Comparison of ENCODE assay signal across 8 cellular contexts in the genomic region with DNA sequence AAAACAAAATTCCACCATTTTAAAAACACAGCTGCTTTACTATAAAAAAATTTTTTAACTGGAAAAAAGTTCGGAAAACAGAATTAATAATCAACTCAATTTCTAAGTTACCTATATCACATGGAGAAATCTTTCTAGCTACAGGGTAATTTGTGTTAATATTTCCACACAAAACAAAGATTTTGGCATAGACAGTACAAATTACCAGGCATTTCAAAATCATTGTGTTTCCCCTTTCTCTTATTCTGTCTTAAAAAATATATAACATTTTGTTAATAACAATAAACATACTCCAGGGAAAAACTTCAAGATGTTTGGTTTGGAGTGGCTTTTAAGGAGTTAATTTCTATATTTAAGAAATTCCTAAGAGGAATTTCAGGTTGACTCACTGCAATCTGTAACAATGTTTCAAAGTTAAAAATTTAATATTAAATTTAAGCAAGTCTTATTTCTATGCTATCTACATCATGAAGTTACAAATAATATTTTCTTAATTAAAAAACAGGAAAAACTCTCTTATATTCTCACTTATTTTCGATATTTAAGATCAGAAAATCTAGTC.
A peak's percentile ranks its signal among the peaks of the same experiment; 100 is the strongest.
DNase-seq lines count a peak whose midpoint lies in the region; ATAC-seq and TF ChIP-seq lines count a peak whose summit lies in the region.

No MANE protein-coding gene starts in this region.

- H3K27me3 ChIP-seq in ectodermal cell (ENCODE audit: control insufficient read depth, insufficient read depth, low read length, poor library complexity, severe bottlenecking) (no peaks in the 10 kb centered on the region), neural cell (ENCODE audit: insufficient read depth, low read depth, low read length) (no peaks in the 10 kb centered on the region)

- peak overlapping the region; percentile 87 to 97 (median 92) for H3K27ac Mint-ChIP-seq in CD14-positive monocyte

- no peak for DNase-seq in CD14-positive monocyte (ENCODE audit: low spot score)
- DNase-seq in NB4 (ENCODE audit: low read depth), result no peak
- DNase-seq in COLO829 (ENCODE audit: low spot score), result no peak
- DNase-seq in GDM1 (lab: John Stamatoyannopoulos, UW), result no peak

- no peak overlapping the region for H3K9ac ChIP-seq in neural cell (ENCODE audit: low read length)

- TF ChIP-seq CTCF in CD14-positive monocyte (IDR thresholded peaks at IDR 0.05) (no peak), NB4 (IDR thresholded peaks at IDR 0.05; ENCODE audit: low read depth, low read length) (no peak), neural cell (IDR thresholded peaks at IDR 0.05; ENCODE audit: poor library complexity, severe bottlenecking) (no peak)

- H3K9me3 ChIP-seq in ectodermal cell (ENCODE audit: control insufficient read depth, low read length) (no peaks in the 10 kb centered on the region), neural cell (ENCODE audit: low read length) (no peaks in the 10 kb centered on the region)

- ATAC-seq in GM21528 (IDR thresholded peaks at IDR 0.05; ENCODE audit: low FRiP score, unreplicated experiment) (no peak), HG03095 (IDR thresholded peaks at IDR 0.05; ENCODE audit: unreplicated experiment) (no peak)

- no peak for TF ChIP-seq EP300 in neural cell (conservative IDR thresholded peaks at IDR 0.05; ENCODE audit: poor library complexity, severe bottlenecking)

- H3K36me3 ChIP-seq in ectodermal cell (ENCODE audit: control insufficient read depth, insufficient read depth, low read length) (no peaks in the 10 kb centered on the region), neural cell (ENCODE audit: insufficient read depth, low read length) (no peaks in the 10 kb centered on the region)

- H2AFZ ChIP-seq in neural cell (ENCODE audit: low read depth, low read length), result no peak overlapping the region

- peaks cover 60% of the 10 kb centered on the region for H3K79me2 ChIP-seq in neural cell (replicated peaks; ENCODE audit: insufficient read depth, low read length)

- H3K4me2 ChIP-seq in neural cell (ENCODE audit: low read length), result peak overlapping the region; percentile 85

- peaks cover 29% of the 10 kb centered on the region for H3K4me1 Mint-ChIP-seq in CD14-positive monocyte

- H3K4me3 Mint-ChIP-seq in CD14-positive monocyte, result peak overlapping the region; percentile 96 to 97

- TF ChIP-seq POLR2A in NB4 (IDR thresholded peaks at IDR 0.05; ENCODE audit: extremely low read depth, insufficient read length), result no peak

- no peaks in the 10 kb centered on the region for H3K27me3 Mint-ChIP-seq in CD14-positive monocyte (ENCODE audit: low read depth in 3 of 3)

- TF ChIP-seq RAD21 in neural cell (conservative IDR thresholded peaks at IDR 0.05), result no peak

- H3K4me1 ChIP-seq in ectodermal cell (ENCODE audit: control insufficient read depth, insufficient read depth, low read length), result no peaks in the 10 kb centered on the region

- H3K4me3 ChIP-seq in NB4 (ENCODE audit: low read depth, low read length), result peak overlapping the region; percentile 79
- peak overlapping the region; percentile 45 for H3K4me3 ChIP-seq in ectodermal cell (ENCODE audit: insufficient read depth, low read depth, low read length)
- peak overlapping the region; percentile 73 for H3K4me3 ChIP-seq in neural cell (ENCODE audit: low read length)

- H4K20me1 ChIP-seq in neural cell (ENCODE audit: insufficient read depth), result peaks cover 6% of the 10 kb centered on the region

- intact Hi-C loops in CD14-positive monocyte (cut with micrococcal nuclease), result loop anchor here (5.0 to 10.0 kb wide), 4 partner anchors 199 to 439 kb away; a partner anchor contains a TSS

- WGBS in ectodermal cell, 2 experiments, result 0 to 5% methylated on average over 1 to 2 of the region's 2 CpGs

- H3K27ac ChIP-seq in ectodermal cell (ENCODE audit: insufficient read depth, low read depth, low read length, poor library complexity, severe bottlenecking) (no peak overlapping the region), neural cell (ENCODE audit: low read length) (no peak overlapping the region)

- no peaks in the 10 kb centered on the region for H3K9me2 ChIP-seq in neural cell (ENCODE audit: insufficient read depth, low read length)

- no peaks in the 10 kb centered on the region for H3K9me3 Mint-ChIP-seq in CD14-positive monocyte

- peaks cover 22 to 25% of the 10 kb centered on the region in 2 donors for H3K36me3 Mint-ChIP-seq in CD14-positive monocyte

- peaks cover 6% of the 10 kb centered on the region for H3F3A ChIP-seq in neural cell (ENCODE audit: insufficient read depth, low read length, poor library complexity, severe bottlenecking)

TF ChIP-seq in neural cell, 6 proteins besides CTCF, POLR2A, EP300 and RAD21:
- TF ChIP-seq POLR2AphosphoS5 (IDR thresholded peaks at IDR 0.05), result no peak
- no peak for TF ChIP-seq TAF1 (IDR thresholded peaks at IDR 0.05; ENCODE audit: low read depth)
- no peak for TF ChIP-seq EZH2 (IDR thresholded peaks at IDR 0.05; ENCODE audit: borderline replicate concordance, insufficient read depth, low read length, poor library complexity, severe bottlenecking)
